ENCODE assay signal across 17 cellular contexts in the genomic region with DNA sequence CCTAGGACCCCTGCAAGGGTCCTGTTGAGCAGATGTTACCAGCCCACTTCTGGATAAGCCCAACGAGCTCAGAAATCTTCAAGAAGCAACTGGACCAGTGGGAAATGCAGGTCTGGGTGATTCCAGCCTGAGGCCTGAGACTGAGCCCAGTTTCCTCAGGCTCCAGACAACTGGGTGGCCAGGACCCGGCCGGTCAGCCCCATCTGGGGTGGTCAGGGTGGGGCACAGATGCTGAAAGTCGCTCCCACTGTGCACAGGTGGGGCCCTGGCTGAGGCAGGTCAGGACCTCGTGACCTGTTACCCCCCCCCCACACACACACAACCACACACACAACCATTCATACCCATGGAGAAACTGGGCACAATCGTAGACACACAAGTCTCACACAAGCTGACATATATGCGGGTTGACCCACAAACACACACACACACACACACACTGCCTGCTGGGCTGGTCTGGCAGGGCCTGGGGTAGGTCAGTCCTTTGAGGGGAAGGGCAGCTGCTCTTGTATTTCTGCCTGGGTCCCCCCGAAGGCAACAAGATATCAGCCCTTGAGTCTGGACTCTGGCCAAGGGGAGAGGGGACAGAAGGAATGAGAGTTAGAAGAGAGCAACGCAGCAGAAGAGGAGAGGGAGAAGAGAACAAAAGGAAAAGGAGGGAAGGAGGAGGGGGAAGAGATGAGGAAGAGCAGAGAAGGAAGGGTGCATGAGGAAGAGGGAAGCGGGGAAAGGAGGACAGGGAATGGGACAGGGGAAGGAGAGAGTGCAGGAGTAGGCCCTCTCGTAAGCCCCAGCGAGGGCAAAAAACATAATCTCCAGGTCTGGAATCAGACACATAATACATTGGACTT.
DNase-seq lines count a peak whose midpoint lies in the region; ATAC-seq and TF ChIP-seq lines count a peak whose summit lies in the region.
"Had no signal": no experiment of that assay in that cellular context is flagged by ENCODE, and none has a peak within 500 bp of the region (broad histone marks: within the 10 kb centered on the region; RNA-seq: fewer than 3 reads in every experiment).

No MANE protein-coding gene starts in this region.

- ATAC-seq in upper lobe of left lung (ENCODE audit: low FRiP score in 2 of 2) (no peak), HG02970 (IDR thresholded peaks at IDR 0.05; ENCODE audit: low FRiP score, unreplicated experiment) (no peak)
- ATAC-seq: activated T-cell treated with anti-CD3 and anti-CD28 coated beads, Interleukin-2, amount 50 U/mL, for 4 hours had no signal

- no peaks in the 10 kb centered on the region for H3K79me2 ChIP-seq in mesendoderm (ENCODE audit: control insufficient read depth, insufficient read depth, low read length)

- H3K36me3 ChIP-seq in colonic mucosa (no peaks in the 10 kb centered on the region), mesendoderm (ENCODE audit: control insufficient read depth, insufficient read depth, low read length) (no peaks in the 10 kb centered on the region), upper lobe of left lung (no peaks in the 10 kb centered on the region), tibial nerve (no peaks in the 10 kb centered on the region)

- TF ChIP-seq EP300 in upper lobe of left lung (IDR thresholded peaks at IDR 0.05), result no peak
- TF ChIP-seq EP300 in tibial nerve (IDR thresholded peaks at IDR 0.05), result no peak

- TF ChIP-seq POLR2A in upper lobe of left lung (IDR thresholded peaks at IDR 0.05) (no peak), tibial nerve (IDR thresholded peaks at IDR 0.05) (no peak)

- H4K8ac ChIP-seq in mesendoderm (ENCODE audit: low read depth, low read length), result no peak overlapping the region

- H3K27me3 ChIP-seq in colonic mucosa (no peaks in the 10 kb centered on the region), mesendoderm (ENCODE audit: insufficient read depth, low read length, poor library complexity) (no peaks in the 10 kb centered on the region), upper lobe of left lung (no peaks in the 10 kb centered on the region), tibial nerve (no peaks in the 10 kb centered on the region)

- DNase-seq in DMS 273 (lab: John Stamatoyannopoulos, UW; ENCODE audit: unreplicated experiment), result peak; percentile 24
- no peak for DNase-seq in DMS 273 treated with DMSO at 0.1 percent for 48 hours (lab: John Stamatoyannopoulos, UW)
- no peak for DNase-seq in colonic mucosa
- no peak for DNase-seq in mesendoderm
- DNase-seq in upper lobe of left lung, result no peak
- DNase-seq in ureter (ENCODE audit: low spot score), result no peak
- DNase-seq in tibial nerve (ENCODE audit: low spot score in 2 of 2), result no peak
- DNase-seq: activated CD4-positive, alpha-beta T cell treated with anti-CD3 and anti-CD28 coated beads for 48 hours; activated T-cell treated with anti-CD3 and anti-CD28 coated beads, Interleukin-2, amount 50 U/mL, for 4 hours; DMS79 treated with DMSO at 0.1 percent for 48 hours; effector CD8-positive, alpha-beta T cell; NCI-H2029; NCI-H69; OCI-M1 had no signal

- H3K18ac ChIP-seq in mesendoderm (ENCODE audit: low read length), result no peak overlapping the region

- no peak overlapping the region for H2BK15ac ChIP-seq in mesendoderm (replicated peaks; ENCODE audit: low read depth)

- H3K4ac ChIP-seq in mesendoderm (ENCODE audit: low read depth, low read length), result no peak overlapping the region

- H3K4me3 ChIP-seq in colonic mucosa (no peak overlapping the region), mesendoderm (ENCODE audit: low read length) (no peak overlapping the region), upper lobe of left lung (no peak overlapping the region), tibial nerve (no peak overlapping the region)

- no peak overlapping the region for H4K5ac ChIP-seq in mesendoderm (ENCODE audit: low read length)

- H3K56ac ChIP-seq in mesendoderm (ENCODE audit: low read length), result no peak overlapping the region

- no peak overlapping the region for H2BK5ac ChIP-seq in mesendoderm (ENCODE audit: low read length)

- TF ChIP-seq CTCF in colonic mucosa (IDR thresholded peaks at IDR 0.05) (no peak), upper lobe of left lung (IDR thresholded peaks at IDR 0.05) (no peak), tibial nerve (IDR thresholded peaks at IDR 0.05) (no peak)

- H3K23ac ChIP-seq in mesendoderm (ENCODE audit: low read length), result peak overlapping the region; percentile 11

- H3K4me2 ChIP-seq in mesendoderm (ENCODE audit: low read length), result no peak overlapping the region

- intact Hi-C loops in colonic mucosa (cut with DNase I), result no loop called here

- H3K79me1 ChIP-seq in mesendoderm (ENCODE audit: low read length), result no peaks in the 10 kb centered on the region

- H3K27ac ChIP-seq in colonic mucosa (peak overlapping the region; percentile 12), mesendoderm (ENCODE audit: low read depth, low read length) (no peak overlapping the region), upper lobe of left lung (peak overlapping the region; percentile 42 to 71 (median 50)), tibial nerve (peak overlapping the region in 2 of 4 donors; percentile 72 to 73)
- H3K27ac ChIP-seq: 22Rv1, C4-2B had no signal

- H3K9ac ChIP-seq in colonic mucosa (ENCODE audit: low read depth in 2 of 2, low read length in 2 of 2) (peak overlapping the region; percentile 19 to 35), mesendoderm (ENCODE audit: low read length) (no peak overlapping the region)

- no CpG with 5 or more reads among the region's 12 CpGs for WGBS in mesendoderm (ENCODE audit: extremely low coverage, insufficient coverage, low lambda C conversion rate)
- 73 to 83% methylated on average over 9 to 12 of the region's 12 CpGs for WGBS in upper lobe of left lung, 2 donors
- 65 to 66% methylated on average over 9 to 11 of the region's 12 CpGs for WGBS in tibial nerve, 2 donors

- no peak overlapping the region for H2BK120ac ChIP-seq in mesendoderm (ENCODE audit: low read depth, low read length)

- no peaks in the 10 kb centered on the region for H3K9me3 ChIP-seq in colonic mucosa
- no peaks in the 10 kb centered on the region for H3K9me3 ChIP-seq in upper lobe of left lung
- H3K9me3 ChIP-seq in tibial nerve, result no peaks in the 10 kb centered on the region

- H2AK5ac ChIP-seq in mesendoderm (ENCODE audit: low read length), result no peak overlapping the region

- H3K4me1 ChIP-seq in colonic mucosa (peaks cover 6% of the 10 kb centered on the region), mesendoderm (ENCODE audit: control insufficient read depth, low read depth, low read length) (no peaks in the 10 kb centered on the region), upper lobe of left lung (peaks cover 4 to 21% (median 15%) of the 10 kb centered on the region in 4 donors), tibial nerve (peaks cover 0 to 84% (median 12%) of the 10 kb centered on the region in 4 donors)
